Comparison of ENCODE assay signal across 9 cellular contexts in the genomic region with DNA sequence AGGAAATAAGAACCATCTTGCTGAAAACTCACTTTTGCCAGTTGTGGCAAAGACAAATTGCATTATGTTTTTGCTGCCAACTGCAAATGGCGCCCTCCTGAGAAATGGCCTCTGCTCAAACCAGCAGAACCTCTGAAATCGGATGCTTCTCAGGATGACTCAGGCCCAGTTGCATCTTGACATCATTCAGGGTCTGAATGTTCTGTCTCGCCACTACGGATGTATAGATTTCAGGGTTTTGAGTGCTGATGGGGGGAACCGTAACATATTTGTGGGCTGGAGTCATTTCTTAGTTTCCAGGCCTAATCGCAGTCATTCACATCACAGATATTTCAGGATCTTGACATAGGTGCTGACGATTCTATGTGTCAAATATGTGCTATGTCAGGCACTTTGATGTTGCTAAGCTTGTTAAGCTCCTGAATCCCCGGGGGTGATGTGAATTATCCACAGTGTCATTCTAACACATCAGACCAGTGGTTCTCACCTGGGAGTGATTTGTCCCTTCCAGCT.
DNase-seq lines count a peak whose midpoint lies in the region; ATAC-seq and TF ChIP-seq lines count a peak whose summit lies in the region.
"Had no signal": no experiment of that assay in that cellular context is flagged by ENCODE, and none has a peak within 500 bp of the region (broad histone marks: within the 10 kb centered on the region; RNA-seq: fewer than 3 reads in every experiment).

No MANE protein-coding gene starts in this region.

- no peak overlapping the region for H3K4me3 ChIP-seq in AG04450 (ENCODE audit: low read depth, low read length)
- H3K4me3 ChIP-seq in SJSA1: no peak overlapping the region

- peak; percentile 19; the same call in 1 of the 2 replicates for TF ChIP-seq CTCF in AG04450 (IDR thresholded peaks at IDR 0.05; ENCODE audit: low read depth, low read length)

- peaks cover 55% of the 10 kb centered on the region for H3K4me1 ChIP-seq in SJSA1 (replicated peaks)

- CTCF ChIA-PET in AG04450 (lab: Charles Lee): interaction anchor here (1.1 to 1.4 kb wide), 2 partner anchors 348 to 406 kb away, joined by 4 to 12 read pairs; no protein-coding TSS in a partner anchor

- H3K9me3 ChIP-seq in AG04450 (ENCODE audit: control insufficient read depth, insufficient read depth, low read length) (peaks cover 8% of the 10 kb centered on the region), SJSA1 (replicated peaks) (no peaks in the 10 kb centered on the region)

- H3K27ac ChIP-seq in AG04450 (ENCODE audit: low read depth, low read length): peak overlapping the region; percentile 99
- peak overlapping the region; percentile 95 for H3K27ac ChIP-seq in SJSA1

- H3K27me3 ChIP-seq in AG04450 (ENCODE audit: control insufficient read depth, insufficient read depth, low read length) (no peaks in the 10 kb centered on the region), SJSA1 (replicated peaks) (no peaks in the 10 kb centered on the region)

- peak; percentile 54 for ATAC-seq in GM19438 (IDR thresholded peaks at IDR 0.05; ENCODE audit: low read depth, unreplicated experiment)
- no peak for ATAC-seq in GM21447 (IDR thresholded peaks at IDR 0.05; ENCODE audit: unreplicated experiment)
- no peak for ATAC-seq in HG02763 (IDR thresholded peaks at IDR 0.05; ENCODE audit: unreplicated experiment)
- ATAC-seq in HG03139 (IDR thresholded peaks at IDR 0.05; ENCODE audit: unreplicated experiment): no peak

- DNase-seq in AG04450 (ENCODE audit: low read depth, low spot score) (peak; percentile 98), SJSA1 (ENCODE audit: low read depth in 1 of 2, low spot score in 2 of 2) (peak; percentile 91 to 92), hepatic stellate cell (ENCODE audit: low spot score) (peak; percentile 86), epidermal melanocyte (ENCODE audit: insufficient read length, low spot score) (no peak)
- DNase-seq: NCI-H526 treated with DMSO at 0.1 percent for 48 hours had no signal

- POLR2A ChIA-PET in AG04450 (lab: Yijun Ruan, JAX): interaction anchor here (0.6 to 1.0 kb wide), 3 partner anchors 8 to 26 kb away, joined by 3 to 5 read pairs (median 3); no protein-coding TSS in a partner anchor

- H3K36me3 ChIP-seq in SJSA1: no peaks in the 10 kb centered on the region
